ENCODE assay signal across 19 cellular contexts in the genomic region with DNA sequence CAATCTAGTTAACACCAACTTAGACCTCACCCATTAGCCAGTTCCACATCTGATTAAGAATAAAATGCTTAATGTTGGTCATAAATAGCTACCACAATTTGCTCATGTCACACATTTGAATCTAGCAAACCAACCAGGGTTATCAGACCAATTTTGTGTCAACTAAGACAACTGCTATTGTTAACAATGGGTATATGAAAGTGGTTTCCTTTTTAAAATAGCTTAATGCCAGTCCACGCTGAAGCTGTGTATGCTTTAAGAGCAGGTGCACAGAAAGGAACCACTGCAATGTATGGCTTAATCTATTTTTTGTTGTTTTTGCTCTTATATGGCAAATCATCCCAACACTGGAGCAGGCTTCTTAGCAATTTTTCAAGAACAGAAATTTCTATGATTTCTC. TPM values are rescaled to one million over a fixed set of nuclear protein-coding genes. Genes with fewer than 3 reads are reported as not detected.
DNase-seq lines count a peak whose midpoint lies in the region; TF ChIP-seq lines count a peak whose summit lies in the region.
"Had no signal": no experiment of that assay in that cellular context is flagged by ENCODE, and none has a peak within 500 bp of the region (broad histone marks: within the 10 kb centered on the region; RNA-seq: fewer than 3 reads in every experiment).

No MANE protein-coding gene starts in this region.

- peak in 2 of 3 experiments; percentile 21 to 69 for DNase-seq in NCI-H1417 (lab: John Stamatoyannopoulos, UW)
- DNase-seq in NCI-H1417 treated with DMSO at 0.1 percent for 48 hours (lab: John Stamatoyannopoulos, UW) = no peak
- peak; percentile 40 for DNase-seq in NCI-H146 (lab: John Stamatoyannopoulos, UW)
- no peak for DNase-seq in sigmoid colon
- DNase-seq in DMS153 treated with DMSO at 0.1 percent for 48 hours (lab: John Stamatoyannopoulos, UW; ENCODE audit: unreplicated experiment) = no peak
- no peak for DNase-seq in NCI-H1105 treated with DMSO at 0.1 percent for 48 hours (lab: John Stamatoyannopoulos, UW)
- no peak for DNase-seq in SIG-M5 treated with dmso at 0.1 percent for 504 hours (lab: John Stamatoyannopoulos, UW; ENCODE audit: unreplicated experiment)
- DNase-seq: 8988T, C1 segment of cervical spinal cord, COR-L47, GF-D8, KBM-7, NCI-H1092, NCI-H1930, NCI-H226, NCI-H526 treated with DMSO at 0.1 percent for 48 hours, Right ventricle myocardium superior had no signal

- intact Hi-C loops in sigmoid colon (cut with DNase I) = no loop called here

- H3K4me1 ChIP-seq in sigmoid colon = peaks cover 0 to 92% (median 59%) of the 10 kb centered on the region in 4 donors

- 67 to 86% methylated on average over 1 of the region's 1 CpG for WGBS in sigmoid colon, 2 donors

- H3K4me3 Mint-ChIP-seq in brain = no peak overlapping the region

- no peak overlapping the region for H3K4me3 ChIP-seq in sigmoid colon

- no peak for TF ChIP-seq EP300 in sigmoid colon (IDR thresholded peaks at IDR 0.05)

- peaks cover 67% of the 10 kb centered on the region for H3K36me3 Mint-ChIP-seq in brain

- H3K27ac Mint-ChIP-seq in brain = peak overlapping the region in 3 of 5 experiments; percentile 16 to 74 (median 50)

- H3K4me1 Mint-ChIP-seq in brain = peaks cover 63% of the 10 kb centered on the region

- peak overlapping the region; percentile 48 to 100 (median 84) for H3K27ac ChIP-seq in sigmoid colon

- TF ChIP-seq CTCF in brain (conservative IDR thresholded peaks at IDR 0.05) (no peak), sigmoid colon (IDR thresholded peaks at IDR 0.05) (no peak)

- peaks cover 0 to 13% (median 2%) of the 10 kb centered on the region in 4 donors for H3K36me3 ChIP-seq in sigmoid colon

- TF ChIP-seq POLR2A in sigmoid colon (IDR thresholded peaks at IDR 0.05) = no peak

- H3K9me3 Mint-ChIP-seq in brain = peaks cover 0 to 12% (median 0%) of the 10 kb centered on the region in 5 experiments

- no peaks in the 10 kb centered on the region for H3K27me3 ChIP-seq in sigmoid colon

- H3K9me3 ChIP-seq in sigmoid colon = no peaks in the 10 kb centered on the region

- no peaks in the 10 kb centered on the region for H3K27me3 Mint-ChIP-seq in brain

RNA-seq across cellular contexts. Expression of a gene that starts 45.6 kb away (rescaled TPM):
- polyA plus RNA-seq in brain (ENCODE audit: insufficient read depth, low read depth, low replicate concordance) = 8.1 TPM
- total RNA-seq in sigmoid colon = 1 to 10 TPM; 6.1 to 10.0 (median 7.6) TPM
- 10 to 100 TPM in 1 of 3 donors, 1 to 10 TPM in 2; 1.8 to 26.1 (median 6.7) TPM for polyA plus RNA-seq in sigmoid colon
- total RNA-seq: H1 had no signal

RNA-seq across cellular contexts. Expression of a gene that starts 52.0 kb away (rescaled TPM):
- polyA plus RNA-seq in brain (ENCODE audit: insufficient read depth, low read depth, low replicate concordance) = 78.9 TPM
- 100 to 1,000 TPM; 247 to 569 (median 360) TPM for total RNA-seq in sigmoid colon
- 10 to 100 TPM; 38.4 to 50.2 (median 49.2) TPM for polyA plus RNA-seq in sigmoid colon

Comparison
In these comparisons a context has a peak if more than half of its experiments do, and no peak if none do; other contexts are left out.
1. DNase-seq: peak in NCI-H1417 (2 of 3) and NCI-H146 (single experiment); none in NCI-H1417 treated with DMSO at 0.1 percent for 48 hours (single experiment), sigmoid colon (single experiment), DMS153 treated with DMSO at 0.1 percent for 48 hours (single experiment), NCI-H1105 treated with DMSO at 0.1 percent for 48 hours (single experiment) and SIG-M5 treated with dmso at 0.1 percent for 504 hours (single experiment).